Comparison of ENCODE assay signal across 35 cellular contexts in genomic region chr12:67728296-67728666, GRCh38.
"Had no signal": no experiment of that assay in that cellular context is flagged by ENCODE, and none has a peak within 500 bp of the region (broad histone marks: within the 10 kb centered on the region; RNA-seq: fewer than 3 reads in every experiment).

No MANE protein-coding gene starts in this region.

- H3K36me3 Mint-ChIP-seq: activated CD4-positive, alpha-beta memory T cell treated with anti-CD3 and anti-CD28 coated beads for 36 hours; activated naive CD8-positive, alpha-beta T cell treated with anti-CD3 and anti-CD28 coated beads for 36 hours; immature natural killer cell; natural killer cell treated with Interleukin-12 subunit alpha and Interleukin-12 subunit beta and Interleukin-15 and Interleukin-18, amount 100 ng/mL, for 72 hours; stimulated activated effector memory CD8-positive, alpha-beta T cell treated with anti-CD3 and anti-CD28 coated beads, Interleukin-12 subunit alpha, Interleukin-12 subunit beta, amount 100 ng/mL, for 72 hours had no signal

- H3K4me1 ChIP-seq: ascending aorta, esophagus muscularis mucosa, thyroid gland, upper lobe of right lung had no signal

- H3K4me1 Mint-ChIP-seq: activated CD4-positive, alpha-beta T cell treated with anti-CD3 and anti-CD28 coated beads, Interleukin-2, amount 10 ng/mL, durations not matched to agents 24 days and 14 days; activated naive CD8-positive, alpha-beta T cell treated with anti-CD3 and anti-CD28 coated beads for 36 hours; endodermal cell; immature natural killer cell; stimulated activated effector memory CD8-positive, alpha-beta T cell treated with anti-CD3 and anti-CD28 coated beads, Interleukin-12 subunit alpha, Interleukin-12 subunit beta, amount 100 ng/mL, for 72 hours; stimulated activated naive CD8-positive, alpha-beta T cell treated with anti-CD3 and anti-CD28 coated beads, Interleukin-15, amount 100 ng/mL, for 72 hours had no signal

- H3K9me3 ChIP-seq: ascending aorta, esophagus muscularis mucosa, heart left ventricle, neutrophil, thyroid gland, upper lobe of right lung had no signal

- ATAC-seq: foreskin keratinocyte; left lobe of liver; natural killer cell treated with Interleukin-12 subunit alpha and Interleukin-12 subunit beta and Interleukin-15 and Interleukin-18, amount 100 ng/mL, for 72 hours; sciatic nerve; stimulated activated effector memory CD8-positive, alpha-beta T cell treated with anti-CD3 and anti-CD28 coated beads, Interleukin-12 subunit alpha, Interleukin-12 subunit beta, amount 100 ng/mL, for 72 hours; stimulated activated naive CD8-positive, alpha-beta T cell treated with anti-CD3 and anti-CD28 coated beads, Interleukin-15, amount 100 ng/mL, for 72 hours; T-helper 17 cell; upper lobe of right lung had no signal

- H3K27me3 Mint-ChIP-seq: activated CD4-positive, alpha-beta memory T cell treated with anti-CD3 and anti-CD28 coated beads for 36 hours; activated naive CD8-positive, alpha-beta T cell treated with anti-CD3 and anti-CD28 coated beads for 36 hours; progenitor cell of endocrine pancreas; stimulated activated naive CD8-positive, alpha-beta T cell treated with anti-CD3 and anti-CD28 coated beads, Interleukin-15, amount 100 ng/mL, for 72 hours had no signal

- H3K9me3 Mint-ChIP-seq: activated CD4-positive, alpha-beta memory T cell treated with anti-CD3 and anti-CD28 coated beads for 36 hours; activated CD4-positive, alpha-beta T cell treated with anti-CD3 and anti-CD28 coated beads, Interleukin-2, amount 10 ng/mL, durations not matched to agents 24 days and 14 days; activated naive CD4-positive, alpha-beta T cell treated with anti-CD3 and anti-CD28 coated beads for 36 hours; activated naive CD8-positive, alpha-beta T cell treated with anti-CD3 and anti-CD28 coated beads for 36 hours; activated T-helper 1 cell treated with anti-CD3 and anti-CD28 coated beads, Interleukin-12 subunit alpha, Interleukin-12 subunit beta, Interleukin-2, Interleukin-4 antibody, amounts not matched to agents 30 ng/mL and 10 ng/mL and 1 ng/mL, durations not matched to agents 14 hours and 24 hours and 36 hours; dendritic cell treated with granulocyte-macrophage colony-stimulating factor and Interleukin-4, amounts not matched to agents 40 ng/mL and 50 ng/mL, for 4 days; endodermal cell; immature natural killer cell; natural killer cell treated with Interleukin-12 subunit alpha and Interleukin-12 subunit beta and Interleukin-15 and Interleukin-18, amount 100 ng/mL, for 72 hours; stimulated activated effector memory CD8-positive, alpha-beta T cell treated with anti-CD3 and anti-CD28 coated beads, Interleukin-12 subunit alpha, Interleukin-12 subunit beta, amount 100 ng/mL, for 72 hours; stimulated activated naive CD8-positive, alpha-beta T cell treated with anti-CD3 and anti-CD28 coated beads, Interleukin-15, amount 100 ng/mL, for 72 hours had no signal

- H3K27me3 ChIP-seq: ascending aorta, esophagus muscularis mucosa, foreskin keratinocyte, heart left ventricle, neutrophil, thyroid gland, upper lobe of right lung had no signal

- DNase-seq: activated CD4-positive, alpha-beta memory T cell treated with anti-CD3 and anti-CD28 coated beads for 36 hours; activated CD4-positive, alpha-beta T cell treated with anti-CD3 and anti-CD28 coated beads, Interleukin-2, amount 10 ng/mL, durations not matched to agents 24 days and 14 days; activated CD4-positive, CD25-positive, alpha-beta regulatory T cell treated with anti-CD3 and anti-CD28 coated beads, Interleukin-2, amount 50 U/mL, for 72 hours; activated CD8-positive, alpha-beta memory T cell treated with anti-CD3 and anti-CD28 coated beads, Interleukin-2, amount 50 U/mL, for 4 hours; activated effector memory CD4-positive, alpha-beta T cell treated with anti-CD3 and anti-CD28 coated beads, Interleukin-2, amount 50 U/mL, for 16 hours; activated naive CD4-positive, alpha-beta T cell treated with anti-CD3 and anti-CD28 coated beads for 36 hours; activated naive CD8-positive, alpha-beta T cell treated with anti-CD3 and anti-CD28 coated beads for 36 hours; activated T-cell treated with anti-CD3 and anti-CD28 coated beads, Interleukin-2, amount 50 U/mL, for 1 hour; central memory CD4-positive, alpha-beta T cell; endodermal cell; foreskin keratinocyte; heart left ventricle; hypothalamus; immature natural killer cell; mesendoderm; stimulated activated CD4-positive, alpha-beta T cell treated with anti-CD3 and anti-CD28 coated beads, Interleukin-4, amount 100 ng/mL, for 24 hours; stimulated activated naive CD8-positive, alpha-beta T cell treated with anti-CD3 and anti-CD28 coated beads, Interleukin-15, amount 100 ng/mL, for 72 hours; substantia nigra; T-helper 17 cell; T1000; thyroid gland; upper lobe of right lung; WERI-Rb-1 had no signal

- H3K4me3 ChIP-seq: ascending aorta, esophagus muscularis mucosa, heart left ventricle, lung, skin epidermis, thyroid gland, upper lobe of right lung had no signal

- H3K36me3 ChIP-seq: ascending aorta, esophagus muscularis mucosa, heart left ventricle, neutrophil, thyroid gland, upper lobe of right lung, WERI-Rb-1 had no signal

- H3K27ac ChIP-seq: ascending aorta, esophagus muscularis mucosa, foreskin keratinocyte, neutrophil, skin epidermis, thyroid gland, upper lobe of right lung, WERI-Rb-1 had no signal

- H3K4me3 Mint-ChIP-seq: activated CD4-positive, alpha-beta memory T cell treated with anti-CD3 and anti-CD28 coated beads for 36 hours; activated CD4-positive, alpha-beta T cell treated with anti-CD3 and anti-CD28 coated beads, Interleukin-2, amount 10 ng/mL, durations not matched to agents 24 days and 14 days; activated naive CD4-positive, alpha-beta T cell treated with anti-CD3 and anti-CD28 coated beads for 36 hours; activated naive CD8-positive, alpha-beta T cell treated with anti-CD3 and anti-CD28 coated beads for 36 hours; activated T-helper 1 cell treated with anti-CD3 and anti-CD28 coated beads, Interleukin-12 subunit alpha, Interleukin-12 subunit beta, Interleukin-2, Interleukin-4 antibody, amounts not matched to agents 30 ng/mL and 10 ng/mL and 1 ng/mL, durations not matched to agents 14 hours and 24 hours and 36 hours; dendritic cell treated with granulocyte-macrophage colony-stimulating factor and Interleukin-4, amounts not matched to agents 40 ng/mL and 50 ng/mL, for 4 days; endodermal cell; immature natural killer cell; natural killer cell treated with Interleukin-12 subunit alpha and Interleukin-12 subunit beta and Interleukin-15 and Interleukin-18, amount 100 ng/mL, for 72 hours; stimulated activated effector memory CD8-positive, alpha-beta T cell treated with anti-CD3 and anti-CD28 coated beads, Interleukin-12 subunit alpha, Interleukin-12 subunit beta, amount 100 ng/mL, for 72 hours; stimulated activated naive CD8-positive, alpha-beta T cell treated with anti-CD3 and anti-CD28 coated beads, Interleukin-15, amount 100 ng/mL, for 72 hours; T-helper 17 cell had no signal

- H3K27ac Mint-ChIP-seq: activated CD4-positive, alpha-beta memory T cell treated with anti-CD3 and anti-CD28 coated beads for 36 hours; activated CD4-positive, alpha-beta T cell treated with anti-CD3 and anti-CD28 coated beads, Interleukin-2, amount 10 ng/mL, durations not matched to agents 24 days and 14 days; activated naive CD4-positive, alpha-beta T cell treated with anti-CD3 and anti-CD28 coated beads for 36 hours; activated naive CD8-positive, alpha-beta T cell treated with anti-CD3 and anti-CD28 coated beads for 36 hours; activated T-helper 1 cell treated with anti-CD3 and anti-CD28 coated beads, Interleukin-12 subunit alpha, Interleukin-12 subunit beta, Interleukin-2, Interleukin-4 antibody, amounts not matched to agents 30 ng/mL and 10 ng/mL and 1 ng/mL, durations not matched to agents 14 hours and 24 hours and 36 hours; dendritic cell treated with granulocyte-macrophage colony-stimulating factor and Interleukin-4, amounts not matched to agents 40 ng/mL and 50 ng/mL, for 4 days; endodermal cell; immature natural killer cell; natural killer cell treated with Interleukin-12 subunit alpha and Interleukin-12 subunit beta and Interleukin-15 and Interleukin-18, amount 100 ng/mL, for 72 hours; stimulated activated effector memory CD8-positive, alpha-beta T cell treated with anti-CD3 and anti-CD28 coated beads, Interleukin-12 subunit alpha, Interleukin-12 subunit beta, amount 100 ng/mL, for 72 hours; stimulated activated naive CD8-positive, alpha-beta T cell treated with anti-CD3 and anti-CD28 coated beads, Interleukin-15, amount 100 ng/mL, for 72 hours; T-helper 17 cell had no signal
